23 cellular contexts compared by ENCODE assay signal in genomic region chr4:20572976-20573375, GRCh38.
DNase-seq lines count a peak whose midpoint lies in the region; ATAC-seq and TF ChIP-seq lines count a peak whose summit lies in the region.
"Had no signal": no experiment of that assay in that cellular context is flagged by ENCODE, and none has a peak within 500 bp of the region (broad histone marks: within the 10 kb centered on the region; RNA-seq: fewer than 3 reads in every experiment).

No MANE protein-coding gene starts in this region.

- no peak overlapping the region for H4K8ac ChIP-seq in H9 (replicated peaks; ENCODE audit: insufficient read length, low read depth, low read length)

- peak overlapping the region; percentile 75; the same call in 1 of the 2 replicates for H3K14ac ChIP-seq in H9 (ENCODE audit: insufficient read depth, low read length)

- H3K27ac ChIP-seq in H9 (ENCODE audit: insufficient read length, low read depth, low read length) (peak overlapping the region; percentile 83), iPS-18a (ENCODE audit: low read length) (peak overlapping the region; percentile 26), neural progenitor cell (no peak overlapping the region)
- H3K27ac ChIP-seq: A549 had no signal

- peak overlapping the region; percentile 89 for H3K18ac ChIP-seq in H9 (ENCODE audit: insufficient read length, low read depth, low read length)

- no peak overlapping the region for H4K91ac ChIP-seq in H9 (ENCODE audit: insufficient read length, low read depth, low read length)

- H3K27ac Mint-ChIP-seq in H9: peak overlapping the region; percentile 94 to 97 (median 94)
- H3K27ac Mint-ChIP-seq in WTC11: peak overlapping the region; percentile 94
- H3K27ac Mint-ChIP-seq in neural progenitor cell: peak overlapping the region; percentile 14
- H3K27ac Mint-ChIP-seq: B cell, CD14-positive monocyte had no signal

- H3T11ph ChIP-seq in H9 (ENCODE audit: low read length): peak overlapping the region; percentile 93

- TF ChIP-seq CTCF in H9 (conservative IDR thresholded peaks at IDR 0.05) (no peak), WTC11 (IDR thresholded peaks at IDR 0.05) (no peak), neural progenitor cell (IDR thresholded peaks at IDR 0.05) (no peak)

- POLR2A ChIA-PET in WTC11 (lab: Charles Lee): interaction anchor here (0.8 kb wide), 1 partner anchor 33 kb away, joined by 3 read pairs; no protein-coding TSS in a partner anchor

- H3K23ac ChIP-seq in H9 (ENCODE audit: insufficient read length, low read depth, low read length): no peak overlapping the region

- H3K4me1 Mint-ChIP-seq in H9: peaks cover 35 to 37% of the 10 kb centered on the region in 2 experiments
- peaks cover 46% of the 10 kb centered on the region for H3K4me1 Mint-ChIP-seq in WTC11
- peaks cover 31% of the 10 kb centered on the region for H3K4me1 Mint-ChIP-seq in neural progenitor cell
- H3K4me1 Mint-ChIP-seq: B cell, CD14-positive monocyte had no signal

- H3K9ac ChIP-seq in H9 (ENCODE audit: extremely low read depth, insufficient read length, low read length) (no peak overlapping the region), iPS-18a (ENCODE audit: low read length) (peak overlapping the region; percentile 24), neural progenitor cell (no peak overlapping the region)
- H3K9ac ChIP-seq: SK-N-SH had no signal

- peak overlapping the region; percentile 93 for H4K5ac ChIP-seq in H9 (ENCODE audit: insufficient read length, low read depth, low read length)

- H3K27me3 Mint-ChIP-seq in H9 (ENCODE audit: low read depth) (no peaks in the 10 kb centered on the region), WTC11 (ENCODE audit: low read depth) (no peaks in the 10 kb centered on the region), neural progenitor cell (ENCODE audit: insufficient read depth, low read depth) (no peaks in the 10 kb centered on the region)
- H3K27me3 Mint-ChIP-seq: B cell had no signal

- peak overlapping the region; percentile 3 for H3K4me3 ChIP-seq in iPS-18a (ENCODE audit: low read length)
- peak overlapping the region; percentile 21 for H3K4me3 ChIP-seq in neural progenitor cell
- H3K4me3 ChIP-seq: A549, GM12878 had no signal

- H3K56ac ChIP-seq in H9 (ENCODE audit: insufficient read length, low read depth, low read length): no peak overlapping the region

- H3K9me3 ChIP-seq in H9 (ENCODE audit: control insufficient read depth, low read depth, low read length): no peaks in the 10 kb centered on the region
- no peaks in the 10 kb centered on the region for H3K9me3 ChIP-seq in iPS-18a (ENCODE audit: control insufficient read depth, low read depth, low read length)
- no peaks in the 10 kb centered on the region for H3K9me3 ChIP-seq in neural progenitor cell (ENCODE audit: low read depth)
- H3K9me3 ChIP-seq: A549, SK-N-SH had no signal

- H3K4me1 ChIP-seq in H9 (ENCODE audit: insufficient read depth, low read length) (peaks cover 3% of the 10 kb centered on the region; the same call in 1 of the 2 replicates), iPS-18a (ENCODE audit: control insufficient read depth, low read depth, low read length) (peaks cover 27% of the 10 kb centered on the region), neural progenitor cell (peaks cover 18% of the 10 kb centered on the region)
- H3K4me1 ChIP-seq: A549 had no signal

- H2BK20ac ChIP-seq in H9 (ENCODE audit: low read depth, low read length, poor library complexity, severe bottlenecking): peak overlapping the region; percentile 83

- H3K4me3 Mint-ChIP-seq in H9 (peak overlapping the region; percentile 11 to 24; a peak in 3 of 5 replicates), WTC11 (peak overlapping the region; percentile 34), neural progenitor cell (no peak overlapping the region)
- H3K4me3 Mint-ChIP-seq: B cell, CD14-positive monocyte had no signal

- H2AK5ac ChIP-seq in H9 (ENCODE audit: insufficient read length, low read length): no peak overlapping the region

- ATAC-seq in WTC11 (peak; percentile 99), HG02759 (IDR thresholded peaks at IDR 0.05; ENCODE audit: unreplicated experiment) (no peak), left lobe of liver (no peak)
- ATAC-seq: A549, GM12878, HCT116, Panc1 had no signal

- H4K20me1 ChIP-seq in H9 (ENCODE audit: control insufficient read depth, insufficient read depth, insufficient read length) (no peaks in the 10 kb centered on the region), neural progenitor cell (ENCODE audit: low read depth) (no peaks in the 10 kb centered on the region)

- H2BK12ac ChIP-seq in H9 (ENCODE audit: insufficient read length, low read depth, low read length): no peak overlapping the region

- no peaks in the 10 kb centered on the region for H3K36me3 Mint-ChIP-seq in H9 (ENCODE audit: insufficient read depth in 1 of 3, low read depth in 3 of 3)
- no peaks in the 10 kb centered on the region for H3K36me3 Mint-ChIP-seq in WTC11
- H3K36me3 Mint-ChIP-seq in neural progenitor cell: peaks cover 15% of the 10 kb centered on the region
- H3K36me3 Mint-ChIP-seq: CD14-positive monocyte had no signal

- H2AFZ ChIP-seq in H9 (ENCODE audit: low read length) (peak overlapping the region; percentile 100), neural progenitor cell (replicated peaks) (peak overlapping the region; percentile 87)

- H3F3A ChIP-seq in neural progenitor cell (ENCODE audit: low read depth): peaks cover 8% of the 10 kb centered on the region

- CTCF ChIA-PET in WTC11 (lab: Charles Lee): interaction anchor here (0.6 kb wide), 1 partner anchor 62 kb away, joined by 3 read pairs; no protein-coding TSS in a partner anchor

- no peaks in the 10 kb centered on the region for H3K36me3 ChIP-seq in iPS-18a (ENCODE audit: control insufficient read depth, low read depth, low read length)
- no peaks in the 10 kb centered on the region for H3K36me3 ChIP-seq in neural progenitor cell

- H3K4ac ChIP-seq in H9 (ENCODE audit: low read depth, low read length): no peak overlapping the region

- H3K9me3 Mint-ChIP-seq in H9 (no peaks in the 10 kb centered on the region), WTC11 (no peaks in the 10 kb centered on the region), neural progenitor cell (no peaks in the 10 kb centered on the region)

- DNase-seq in H9 (peak; percentile 65), WTC11 (ENCODE audit: low spot score) (peak; percentile 33), neural progenitor cell (ENCODE audit: low spot score) (peak; percentile 77), NCI-H524 (lab: John Stamatoyannopoulos, UW) (no peak), left lobe of liver (ENCODE audit: low spot score) (no peak), NCI-H345 (lab: John Stamatoyannopoulos, UW) (no peak)
- DNase-seq: DMS79, Kasumi-1, NCI-H1694, NCI-H2081, NCI-H2171, NCI-H446, NCI-H526 treated with DMSO at 0.1 percent for 48 hours, SIG-M5, SK-N-SH had no signal

- H3K23me2 ChIP-seq in H9 (ENCODE audit: insufficient read length, low read depth, low read length, poor library complexity, severe bottlenecking): no peaks in the 10 kb centered on the region

- H3K79me1 ChIP-seq in H9 (ENCODE audit: insufficient read depth, low read depth, low read length, poor library complexity, severe bottlenecking): no peaks in the 10 kb centered on the region

- H3K27me3 ChIP-seq in H9 (ENCODE audit: insufficient read depth, low read length) (no peaks in the 10 kb centered on the region), iPS-18a (ENCODE audit: control insufficient read depth, insufficient read depth, low read length) (no peaks in the 10 kb centered on the region), neural progenitor cell (no peaks in the 10 kb centered on the region)

- H2BK5ac ChIP-seq in H9 (ENCODE audit: insufficient read length, low read length): no peak overlapping the region

- WGBS in H9 (ENCODE audit: extremely low coverage, insufficient read length, low lambda C conversion rate): no CpG with 5 or more reads among the region's 8 CpGs

- H2BK120ac ChIP-seq in H9 (ENCODE audit: low read depth, low read length, poor library complexity, severe bottlenecking): peak overlapping the region; percentile 81

- H3K79me2 ChIP-seq in H9 (ENCODE audit: insufficient read depth, low read length): no peaks in the 10 kb centered on the region
- no peaks in the 10 kb centered on the region for H3K79me2 ChIP-seq in neural progenitor cell (ENCODE audit: low read depth)

- H3K4me2 ChIP-seq in H9 (ENCODE audit: insufficient read depth, insufficient read length, low read length): peak overlapping the region; percentile 49
- H3K4me2 ChIP-seq in neural progenitor cell: peak overlapping the region; percentile 74
- H3K4me2 ChIP-seq: A549, SK-N-SH had no signal

- H2BK15ac ChIP-seq in H9 (ENCODE audit: low read depth, low read length): no peak overlapping the region

TF ChIP-seq in WTC11, 78 proteins besides CTCF, POLR2A, EP300 and RAD21:
- no peak for TF ChIP-seq SOX15 (CRISPR knock-in tag; IDR thresholded peaks at IDR 0.05)
TF ChIP-seq in WTC11: peak in this region for 0.

Comparison
In these comparisons a context has a peak if more than half of its experiments do, and no peak if none do; other contexts are left out.
1. DNase-seq: peak in H9 (single experiment), WTC11 (single experiment) and neural progenitor cell (single experiment); none in NCI-H524 (0 of 2), left lobe of liver (single experiment) and NCI-H345 (single experiment).
2. H3K27ac Mint-ChIP-seq: peak in every context shown above with its lines; median percentile 94 in H9; 94 in WTC11; 14 in neural progenitor cell.